ENCODE assay signal across 8 cellular contexts in the genomic region with DNA sequence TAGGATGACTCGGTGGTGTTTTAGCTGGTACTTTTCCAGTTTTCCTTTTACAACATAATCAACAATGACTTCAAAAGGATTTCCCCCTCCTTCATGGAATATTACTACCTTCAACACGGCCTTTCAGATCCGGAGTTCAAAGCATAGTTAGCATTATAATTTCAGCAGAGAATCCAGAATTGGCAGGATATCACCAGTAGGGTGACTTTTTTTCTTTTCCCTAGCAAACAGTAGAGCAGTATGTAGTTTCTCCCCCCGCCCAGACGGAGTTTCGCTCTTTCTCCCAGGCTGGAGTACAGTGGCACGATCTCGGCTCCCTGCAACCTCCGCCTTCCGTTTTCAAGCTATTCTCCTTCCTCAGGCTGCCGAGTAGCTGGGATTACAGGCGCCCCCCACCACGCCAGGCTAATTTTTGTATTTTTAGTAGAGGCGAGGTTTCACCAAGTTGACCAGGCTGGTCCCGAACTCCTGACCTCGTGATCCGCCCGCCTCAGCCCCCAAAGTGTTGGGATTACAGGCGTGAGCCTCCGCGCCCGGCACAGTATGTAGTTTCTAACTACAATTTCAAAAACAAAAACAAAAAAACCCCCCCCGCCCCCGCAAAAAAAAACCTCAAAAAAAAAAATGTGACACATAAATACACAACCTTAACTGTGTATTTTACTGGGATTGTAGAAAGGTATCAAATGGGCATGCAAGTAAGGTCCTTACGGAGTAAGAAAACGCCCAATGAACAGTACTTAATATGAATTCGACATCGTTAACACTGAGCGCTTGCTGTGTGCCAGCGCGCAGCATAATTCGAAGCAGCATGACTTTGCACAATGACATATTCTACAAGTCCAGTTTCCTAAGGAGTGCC. TPM values are rescaled to one million over a fixed set of nuclear protein-coding genes. Genes with fewer than 3 reads are reported as not detected.
DNase-seq lines count a peak whose midpoint lies in the region; TF ChIP-seq lines count a peak whose summit lies in the region.

No MANE protein-coding gene starts in this region.

- peak overlapping the region; percentile 99 for H3K27ac Mint-ChIP-seq in activated T-cell treated with anti-CD3 and anti-CD28 coated beads, Interleukin-2, amount 50 U/mL, for 24 hours

- TF ChIP-seq POLR2A in erythroblast (IDR thresholded peaks at IDR 0.05; ENCODE audit: low read length) = peak; percentile 65

- peak overlapping the region; percentile 95 for H3K9ac ChIP-seq in mucosa of stomach (ENCODE audit: low read length)

- DNase-seq in NK-92 treated with Interleukin-12 subunit alpha and Interleukin-12 subunit beta, amount 100 ng/mL, for 24 hours (lab: John Stamatoyannopoulos, UW) = peak; percentile 32
- DNase-seq in NK-92 (lab: John Stamatoyannopoulos, UW; ENCODE audit: unreplicated experiment) (no peak), HT1080 (ENCODE audit: low read depth) (peak; percentile 75), OCI-M1 (lab: John Stamatoyannopoulos, UW) (peak; percentile 93), erythroblast (lab: John Stamatoyannopoulos, UW) (peak; percentile 90 to 91)
- peak; percentile 76 for DNase-seq in activated T-cell treated with anti-CD3 and anti-CD28 coated beads, Interleukin-2, amount 50 U/mL, for 24 hours
- DNase-seq in stimulated activated naive CD4-positive, alpha-beta T cell treated with Interleukin-2 at 50 U/mL for 16 hours (lab: John Stamatoyannopoulos, UW) = peak; percentile 41

- H3K4me3 ChIP-seq in mucosa of stomach (ENCODE audit: low read length) = peak overlapping the region; percentile 76

- no peaks in the 10 kb centered on the region for H3K9me3 ChIP-seq in mucosa of stomach (ENCODE audit: control insufficient read depth, low read length)

- H3K4me1 Mint-ChIP-seq in activated T-cell treated with anti-CD3 and anti-CD28 coated beads, Interleukin-2, amount 50 U/mL, for 24 hours (ENCODE audit: low read depth) = peaks cover 44% of the 10 kb centered on the region

- peaks cover 6% of the 10 kb centered on the region for H3K4me1 ChIP-seq in mucosa of stomach (ENCODE audit: control insufficient read depth, insufficient read depth, low read length)

- peaks cover 44% of the 10 kb centered on the region for H3K36me3 Mint-ChIP-seq in activated T-cell treated with anti-CD3 and anti-CD28 coated beads, Interleukin-2, amount 50 U/mL, for 24 hours (ENCODE audit: low read depth)

- H3K27me3 ChIP-seq in mucosa of stomach (ENCODE audit: control insufficient read depth, insufficient read depth, low read length) = no peaks in the 10 kb centered on the region

- no peaks in the 10 kb centered on the region for H3K9me3 Mint-ChIP-seq in activated T-cell treated with anti-CD3 and anti-CD28 coated beads, Interleukin-2, amount 50 U/mL, for 24 hours

- no peaks in the 10 kb centered on the region for H3K27me3 Mint-ChIP-seq in activated T-cell treated with anti-CD3 and anti-CD28 coated beads, Interleukin-2, amount 50 U/mL, for 24 hours

- peak overlapping the region; percentile 92 for H3K4me3 Mint-ChIP-seq in activated T-cell treated with anti-CD3 and anti-CD28 coated beads, Interleukin-2, amount 50 U/mL, for 24 hours

- H3K36me3 ChIP-seq in mucosa of stomach (ENCODE audit: control insufficient read depth, insufficient read depth, low read length) = no peaks in the 10 kb centered on the region

RNA-seq across cellular contexts. Expression of a gene that starts 1.5 kb away (rescaled TPM):
- total RNA-seq in HT1080 (2014; rRNA removed; shearing (Covaris generic)) = 50.0 and 50.3 TPM in 2 replicates
- polyA plus RNA-seq in HT1080 (2015; cell fraction: cytosol; rRNA removed) = 68.8 and 71.9 TPM in 2 replicates
- 37.5 and 42.3 TPM in 2 replicates for polyA plus RNA-seq in HT1080 (2015; cell fraction: nucleus; rRNA removed)

RNA-seq across cellular contexts. Expression of a gene that starts 30.4 kb away (rescaled TPM):
- total RNA-seq in HT1080 (2014; rRNA removed; shearing (Covaris generic)) = 438 and 507 TPM in 2 replicates
- 290 and 393 TPM in 2 replicates for polyA plus RNA-seq in HT1080 (2015; cell fraction: cytosol; rRNA removed)
- 619 and 715 TPM in 2 replicates for polyA plus RNA-seq in HT1080 (2015; cell fraction: nucleus; rRNA removed)
